ENCODE assay signal across 26 cellular contexts in genomic region chr7:156559001-156559400, GRCh38.
"Had no signal": no experiment of that assay in that cellular context is flagged by ENCODE, and none has a peak within 500 bp of the region (broad histone marks: within the 10 kb centered on the region; RNA-seq: fewer than 3 reads in every experiment).

No MANE protein-coding gene starts in this region.

- H3K4me1 ChIP-seq: body of pancreas, SJSA1 had no signal

- H3K27me3 ChIP-seq: body of pancreas, SJSA1 had no signal

- H3K4me2 ChIP-seq: KMS-11 had no signal

- DNase-seq: activated CD4-positive, alpha-beta T cell treated with anti-CD3 and anti-CD28 coated beads for 36 hours; activated CD4-positive, alpha-beta T cell treated with anti-CD3 and anti-CD28 coated beads, Interleukin-2, amount 50 U/mL, for 1 hour; activated CD8-positive, alpha-beta memory T cell treated with anti-CD3 and anti-CD28 coated beads, Interleukin-2, amount 50 U/mL, for 4 hours; activated CD8-positive, alpha-beta T cell treated with anti-CD3 and anti-CD28 coated beads for 36 hours; activated naive CD4-positive, alpha-beta T cell treated with anti-CD3 and anti-CD28 coated beads, Interleukin-2, amount 50 U/mL, for 16 hours; activated naive CD8-positive, alpha-beta T cell treated with anti-CD3 and anti-CD28 coated beads, Interleukin-2, amount 10 ng/mL, durations not matched to agents 7 days and 5 days; activated T-cell treated with anti-CD3 and anti-CD28 coated beads, Interleukin-2, amount 50 U/mL, for 72 hours; aorta; body of pancreas; MM.1S; NCI-H1105 treated with DMSO at 0.1 percent for 48 hours; NCI-H146; NCI-H187 treated with DMSO at 0.1 percent for 48 hours; NCI-H2171; NCI-H2227 treated with DMSO at 0.1 percent for 48 hours; NCI-H510A; NCI-H69; NK-92 treated with Interleukin-12 subunit alpha and Interleukin-12 subunit beta, amount 100 ng/mL, for 24 hours; OCI-M1; Right ventricle myocardium superior; SW 1271; WERI-Rb-1 had no signal

- FAIRE-seq: bronchial epithelial cell had no signal

- H3K27ac ChIP-seq: body of pancreas, KMS-11, RWPE1, SJSA1, WERI-Rb-1 had no signal

- H3K9me3 ChIP-seq: SJSA1 had no signal

- H3K9ac ChIP-seq: KMS-11 had no signal

- H3K4me3 ChIP-seq: body of pancreas, SJSA1 had no signal

- ATAC-seq: activated CD4-positive, alpha-beta T cell treated with anti-CD3 and anti-CD28 coated beads for 36 hours; activated CD8-positive, alpha-beta T cell treated with anti-CD3 and anti-CD28 coated beads for 36 hours; activated T-cell treated with anti-CD3 and anti-CD28 coated beads, Interleukin-2, amount 50 U/mL, for 72 hours; body of pancreas had no signal

- H3K36me3 ChIP-seq: SJSA1, WERI-Rb-1 had no signal
